In genomic region chr2:96856776-96857673, GRCh38 we compare ENCODE assay signal across 8 cellular contexts. TPM values are rescaled to one million over a fixed set of nuclear protein-coding genes. Genes with fewer than 3 reads are reported as not detected.
DNase-seq lines count a peak whose midpoint lies in the region; ATAC-seq and TF ChIP-seq lines count a peak whose summit lies in the region.

No MANE protein-coding gene starts in this region.

- no peaks in the 10 kb centered on the region for H3K9me3 Mint-ChIP-seq in activated CD4-positive, alpha-beta T cell treated with anti-CD3 and anti-CD28 coated beads, Interleukin-2, amount 10 ng/mL, durations not matched to agents 24 days and 14 days
- H3K9me3 Mint-ChIP-seq in memory B cell = no peaks in the 10 kb centered on the region

- peak; percentile 82 for DNase-seq in activated CD4-positive, alpha-beta T cell treated with anti-CD3 and anti-CD28 coated beads, Interleukin-2, amount 10 ng/mL, durations not matched to agents 24 days and 14 days
- DNase-seq in activated CD4-positive, alpha-beta T cell treated with anti-CD3 and anti-CD28 coated beads, Interleukin-2, amount 50 U/mL, for 1 hour = no peak
- DNase-seq in SJCRH30 (peak in 1 of 2 experiments; percentile 35), coronary artery (ENCODE audit: low spot score) (peak; percentile 81), memory B cell (ENCODE audit: low spot score in 2 of 2) (peak in 1 of 2 donors; percentile 49), tibial artery (no peak), 8988T (no peak)

- H3K27ac Mint-ChIP-seq in activated CD4-positive, alpha-beta T cell treated with anti-CD3 and anti-CD28 coated beads, Interleukin-2, amount 10 ng/mL, durations not matched to agents 24 days and 14 days = peak overlapping the region; percentile 93
- peak overlapping the region; percentile 89 for H3K27ac Mint-ChIP-seq in memory B cell

- H3K36me3 Mint-ChIP-seq in activated CD4-positive, alpha-beta T cell treated with anti-CD3 and anti-CD28 coated beads, Interleukin-2, amount 10 ng/mL, durations not matched to agents 24 days and 14 days (ENCODE audit: low read depth) = peaks cover 33% of the 10 kb centered on the region
- peaks cover 8% of the 10 kb centered on the region for H3K36me3 Mint-ChIP-seq in memory B cell

- no peaks in the 10 kb centered on the region for H3K9me3 ChIP-seq in SJCRH30 (replicated peaks)
- no peaks in the 10 kb centered on the region for H3K9me3 ChIP-seq in tibial artery

- no peak for TF ChIP-seq CTCF in coronary artery (IDR thresholded peaks at IDR 0.05)
- no peak for TF ChIP-seq CTCF in tibial artery (IDR thresholded peaks at IDR 0.05)

- H3K27ac ChIP-seq in SJCRH30 = peak overlapping the region; percentile 9; the same call in 1 of the 2 replicates
- H3K27ac ChIP-seq in coronary artery = peak overlapping the region; percentile 32 to 88
- H3K27ac ChIP-seq in tibial artery = peak overlapping the region; percentile 84 to 85

- H3K4me1 Mint-ChIP-seq in activated CD4-positive, alpha-beta T cell treated with anti-CD3 and anti-CD28 coated beads, Interleukin-2, amount 10 ng/mL, durations not matched to agents 24 days and 14 days = peaks cover 28% of the 10 kb centered on the region
- H3K4me1 Mint-ChIP-seq in memory B cell = peaks cover 16% of the 10 kb centered on the region

- H3K27me3 Mint-ChIP-seq in activated CD4-positive, alpha-beta T cell treated with anti-CD3 and anti-CD28 coated beads, Interleukin-2, amount 10 ng/mL, durations not matched to agents 24 days and 14 days = no peaks in the 10 kb centered on the region
- no peaks in the 10 kb centered on the region for H3K27me3 Mint-ChIP-seq in memory B cell

- intact Hi-C loops in activated CD4-positive, alpha-beta T cell treated with anti-CD3 and anti-CD28 coated beads, Interleukin-2, amount 10 ng/mL, durations not matched to agents 24 days and 14 days (cut with micrococcal nuclease) = loop anchor here (1.0 kb wide), 1 partner anchor 256 kb away; the partner anchor contains the start of gene ANKRD36
- intact Hi-C loops in tibial artery (cut with DNase I; ENCODE audit: low total_unique reads) = loop anchor here (2.0 to 5.0 kb wide), 2 partner anchors 40 to 94 kb away; partner anchors contain the start of gene CNNM3

- H3K4me1 ChIP-seq in SJCRH30 (no peaks in the 10 kb centered on the region), tibial artery (peaks cover 0 to 37% (median 29%) of the 10 kb centered on the region in 4 donors)

- peak overlapping the region; percentile 92 for H3K4me3 Mint-ChIP-seq in activated CD4-positive, alpha-beta T cell treated with anti-CD3 and anti-CD28 coated beads, Interleukin-2, amount 10 ng/mL, durations not matched to agents 24 days and 14 days
- H3K4me3 Mint-ChIP-seq in memory B cell = peak overlapping the region; percentile 95

- peak; percentile 19 for ATAC-seq in HG03442 (IDR thresholded peaks at IDR 0.05; ENCODE audit: unreplicated experiment)
- ATAC-seq in memory B cell (ENCODE audit: low read depth) = no peak

- H3K36me3 ChIP-seq in SJCRH30 (peaks cover 18% of the 10 kb centered on the region), tibial artery (peaks cover 35 to 48% (median 37%) of the 10 kb centered on the region in 3 donors)

- no peaks in the 10 kb centered on the region for H3K27me3 ChIP-seq in SJCRH30
- H3K27me3 ChIP-seq in tibial artery = no peaks in the 10 kb centered on the region

- H3K4me3 ChIP-seq in SJCRH30 (peak overlapping the region; percentile 72), coronary artery (peak overlapping the region; percentile 94), tibial artery (peak overlapping the region; percentile 77 to 85)

RNA-seq across cellular contexts. Expression of gene ANKRD39, which starts 0.8 kb away (rescaled TPM):
- 37.0 and 44.0 TPM in 2 replicates for total RNA-seq in activated CD4-positive, alpha-beta T cell treated with anti-CD3 and anti-CD28 coated beads, Interleukin-2, amount 10 ng/mL, durations not matched to agents 24 days and 14 days
- total RNA-seq in SJCRH30 (2014; rRNA removed; shearing (Covaris generic)) = 7.7 and 7.8 TPM in 2 replicates

RNA-seq across cellular contexts. Expression of gene SEMA4C, which starts 12.9 kb away (rescaled TPM):
- total RNA-seq in activated CD4-positive, alpha-beta T cell treated with anti-CD3 and anti-CD28 coated beads, Interleukin-2, amount 10 ng/mL, durations not matched to agents 24 days and 14 days = 23.8 and 26.1 TPM in 2 replicates
- total RNA-seq in SJCRH30 (2014; rRNA removed; shearing (Covaris generic)) = 41.3 and 49.4 TPM in 2 replicates

RNA-seq across cellular contexts. Expression of gene ANKRD23, which starts 13.2 kb away (rescaled TPM):
- total RNA-seq in activated CD4-positive, alpha-beta T cell treated with anti-CD3 and anti-CD28 coated beads, Interleukin-2, amount 10 ng/mL, durations not matched to agents 24 days and 14 days = 6.7 and 8.4 TPM in 2 replicates
- 0.58 and 1.1 TPM in 2 replicates for total RNA-seq in SJCRH30 (2014; rRNA removed; shearing (Covaris generic))

RNA-seq across cellular contexts. Expression of gene CNNM3, which starts 41.0 kb away (rescaled TPM):
- total RNA-seq in activated CD4-positive, alpha-beta T cell treated with anti-CD3 and anti-CD28 coated beads, Interleukin-2, amount 10 ng/mL, durations not matched to agents 24 days and 14 days = 29.4 and 30.5 TPM in 2 replicates
- total RNA-seq in SJCRH30 (2014; rRNA removed; shearing (Covaris generic)) = 9.1 and 9.3 TPM in 2 replicates

Comparison
In these comparisons a context has a peak if more than half of its experiments do, and no peak if none do; other contexts are left out.
1. DNase-seq: peak in activated CD4-positive, alpha-beta T cell treated with anti-CD3 and anti-CD28 coated beads, Interleukin-2, amount 10 ng/mL, durations not matched to agents 24 days and 14 days (single experiment) and coronary artery (single experiment); none in activated CD4-positive, alpha-beta T cell treated with anti-CD3 and anti-CD28 coated beads, Interleukin-2, amount 50 U/mL, for 1 hour (single experiment), tibial artery (0 of 2) and 8988T (single experiment).
2. H3K27ac ChIP-seq: peak in every context shown above with its lines; median percentile 84 in tibial artery; 60 in coronary artery; 9 in SJCRH30.
3. Peak in every context shown above with its lines, with median percentiles within 50 percentile points of each other: H3K4me3 ChIP-seq.